ENCODE assay signal across 16 cellular contexts in the genomic region with DNA sequence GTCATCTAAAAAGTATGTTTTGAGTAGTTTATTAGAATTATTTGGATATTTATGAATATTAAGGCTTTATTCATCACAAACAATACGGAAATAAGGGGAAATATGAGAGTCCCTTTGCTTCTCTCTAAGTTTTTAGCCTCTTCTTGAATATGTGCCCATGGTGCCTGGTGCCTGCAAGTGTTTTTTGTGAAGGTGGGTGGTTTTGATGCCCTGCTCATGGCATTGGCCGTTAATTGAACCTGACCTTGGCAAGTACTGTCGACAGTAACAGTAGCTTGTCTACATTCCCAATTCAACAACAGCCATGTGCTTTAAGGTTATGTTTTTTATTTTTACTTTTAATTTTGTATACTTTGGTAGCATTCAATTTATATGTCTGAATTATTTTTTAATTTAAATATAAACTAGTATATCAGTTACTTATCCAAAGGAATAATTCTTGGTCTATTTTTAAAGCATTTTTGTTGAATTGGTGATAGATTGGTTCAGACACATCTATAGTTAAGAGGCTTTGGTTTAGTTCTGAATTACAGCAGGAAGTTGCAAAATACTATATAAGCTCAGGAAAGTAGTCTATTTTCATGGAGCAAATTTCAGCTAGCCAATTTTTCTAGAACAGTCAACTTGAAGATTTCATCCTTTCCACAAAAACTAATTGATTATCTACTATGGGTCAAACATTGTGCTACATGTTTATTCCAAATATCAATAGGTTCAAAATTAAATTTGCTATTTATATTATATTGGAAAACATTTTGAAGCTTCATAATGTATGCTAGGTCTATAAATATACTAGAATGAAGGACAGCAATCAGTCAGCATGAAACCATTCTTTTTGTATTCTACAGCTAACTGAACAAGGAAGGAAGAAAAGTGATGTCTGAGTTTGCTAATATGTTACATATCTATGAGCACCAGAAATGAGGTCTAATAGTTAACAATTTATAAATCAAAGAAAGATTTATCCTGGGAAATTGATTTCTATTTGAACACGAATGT.
DNase-seq lines count a peak whose midpoint lies in the region; ATAC-seq and TF ChIP-seq lines count a peak whose summit lies in the region.
"Had no signal": no experiment of that assay in that cellular context is flagged by ENCODE, and none has a peak within 500 bp of the region (broad histone marks: within the 10 kb centered on the region; RNA-seq: fewer than 3 reads in every experiment).

No MANE protein-coding gene starts in this region.

- POLR2A ChIA-PET in activated B cell treated with CpG ODN at 0.5 μM for 24 hours (lab: Charles Lee): interaction anchor here (0.5 to 11.7 kb wide), 13 partner anchors 11 to 168 kb away, joined by 3 to 157 read pairs (median 4); no protein-coding TSS in a partner anchor

- intact Hi-C loops in activated B cell treated with CpG ODN at 0.5 μM for 24 hours (cut with micrococcal nuclease): loop anchor here (1.0 to 5.0 kb wide), 3 partner anchors 83 to 439 kb away; no protein-coding TSS in a partner anchor

- H3K9me3 Mint-ChIP-seq in activated naive CD4-positive, alpha-beta T cell treated with anti-CD3 and anti-CD28 coated beads, Interleukin-2, amount 50 U/mL, for 24 hours: no peaks in the 10 kb centered on the region
- H3K9me3 Mint-ChIP-seq in activated B cell treated with CpG ODN at 0.5 μM for 24 hours: no peaks in the 10 kb centered on the region

- peak; percentile 33 for ATAC-seq in GM18909 (IDR thresholded peaks at IDR 0.05; ENCODE audit: poor library complexity, unreplicated experiment)
- no peak for ATAC-seq in activated B cell treated with CpG ODN at 0.5 μM for 24 hours (ENCODE audit: low read depth)
- no peak for ATAC-seq in HG03025 (IDR thresholded peaks at IDR 0.05; ENCODE audit: low FRiP score, unreplicated experiment)
- ATAC-seq: left ventricle myocardium superior had no signal

- H3K36me3 Mint-ChIP-seq in activated naive CD4-positive, alpha-beta T cell treated with anti-CD3 and anti-CD28 coated beads, Interleukin-2, amount 50 U/mL, for 24 hours: peaks cover 4% of the 10 kb centered on the region
- H3K36me3 Mint-ChIP-seq in activated B cell treated with CpG ODN at 0.5 μM for 24 hours (ENCODE audit: low read depth): peaks cover 25% of the 10 kb centered on the region

- no peak for TF ChIP-seq CTCF in activated B cell treated with CpG ODN at 0.5 μM for 24 hours (IDR thresholded peaks at IDR 0.05)

- no peaks in the 10 kb centered on the region for H3K27me3 Mint-ChIP-seq in activated naive CD4-positive, alpha-beta T cell treated with anti-CD3 and anti-CD28 coated beads, Interleukin-2, amount 50 U/mL, for 24 hours
- H3K27me3 Mint-ChIP-seq in activated B cell treated with CpG ODN at 0.5 μM for 24 hours: no peaks in the 10 kb centered on the region

- no peak for DNase-seq in activated naive CD4-positive, alpha-beta T cell treated with Interleukin-2 at 50 U/mL for 16 hours
- no peak for DNase-seq in activated B cell treated with CpG ODN at 0.5 μM for 24 hours
- no peak for DNase-seq in NCI-H1092 treated with DMSO at 0.1 percent for 48 hours (lab: John Stamatoyannopoulos, UW)
- no peak for DNase-seq in KBM-7
- DNase-seq: activated effector memory CD4-positive, alpha-beta T cell treated with Interleukin-2 at 50 U/mL for 16 hours; aorta; central memory CD4-positive, alpha-beta T cell; dorsolateral prefrontal cortex; HCEC 1CT; left ventricle myocardium superior; MM.1S; NCI-H2029 treated with DMSO at 0.1 percent for 48 hours; NCI-H446 treated with DMSO at 0.1 percent for 48 hours had no signal

- in situ Hi-C loops in KBM-7 (cut with MboI; ENCODE audit: low pct_unique_long_range_greater_than_20kb, low sequenced_read_pairs): no loop called here

- peak overlapping the region; percentile 26 for H3K4me3 Mint-ChIP-seq in activated naive CD4-positive, alpha-beta T cell treated with anti-CD3 and anti-CD28 coated beads, Interleukin-2, amount 50 U/mL, for 24 hours
- peak overlapping the region; percentile 73 for H3K4me3 Mint-ChIP-seq in activated B cell treated with CpG ODN at 0.5 μM for 24 hours

- CTCF ChIA-PET in activated B cell treated with CpG ODN at 0.5 μM for 24 hours (lab: Charles Lee): interaction anchor here (1.0 to 3.9 kb wide), 11 partner anchors 44 to 312 kb away, joined by 3 to 18 read pairs (median 4); a partner anchor contains a TSS

- peaks cover 64% of the 10 kb centered on the region for H3K4me1 Mint-ChIP-seq in activated naive CD4-positive, alpha-beta T cell treated with anti-CD3 and anti-CD28 coated beads, Interleukin-2, amount 50 U/mL, for 24 hours
- peaks cover 70% of the 10 kb centered on the region for H3K4me1 Mint-ChIP-seq in activated B cell treated with CpG ODN at 0.5 μM for 24 hours

- peak overlapping the region; percentile 12 for H3K27ac Mint-ChIP-seq in activated naive CD4-positive, alpha-beta T cell treated with anti-CD3 and anti-CD28 coated beads, Interleukin-2, amount 50 U/mL, for 24 hours
- peak overlapping the region; percentile 91 for H3K27ac Mint-ChIP-seq in activated B cell treated with CpG ODN at 0.5 μM for 24 hours
